ENCODE assay signal across 11 cellular contexts in the genomic region with DNA sequence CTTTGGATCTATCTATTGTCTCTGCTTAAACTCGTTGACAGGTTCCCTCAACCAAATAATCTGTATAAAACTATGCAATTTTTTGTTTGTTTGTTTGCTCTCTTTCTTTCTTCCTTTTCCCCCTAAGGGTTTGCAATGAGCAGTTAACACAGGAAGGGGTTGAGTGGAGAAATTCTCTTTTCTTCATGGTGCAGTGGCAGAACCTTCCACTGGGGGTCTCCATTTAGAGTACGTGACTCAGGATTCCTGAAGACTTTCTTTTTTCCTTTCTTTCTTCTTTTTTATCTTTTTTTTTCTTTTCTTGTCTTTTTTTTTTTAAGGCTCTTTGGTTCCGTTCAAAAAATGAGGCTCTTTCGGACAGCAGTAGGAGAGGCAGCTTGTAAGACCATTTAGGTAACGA. TPM values are rescaled to one million over a fixed set of nuclear protein-coding genes. Genes with fewer than 3 reads are reported as not detected.
A peak's percentile ranks its signal among the peaks of the same experiment; 100 is the strongest.
DNase-seq lines count a peak whose midpoint lies in the region; ATAC-seq and TF ChIP-seq lines count a peak whose summit lies in the region.
"Had no signal": no experiment of that assay in that cellular context is flagged by ENCODE, and none has a peak within 500 bp of the region (broad histone marks: within the 10 kb centered on the region; RNA-seq: fewer than 3 reads in every experiment).

No MANE protein-coding gene starts in this region.

- BruUV-seq in A673 (replicated peaks; lab: Mats Ljungman, UMichigan): no TSS peak

- POLR2A ChIA-PET in A673 (lab: Charles Lee; ENCODE audit: low non-redundant PET): no interaction called here

- H3K4me3 ChIP-seq in A673 (ENCODE audit: low read depth, low read length, poor library complexity, severe bottlenecking): no peak overlapping the region
- no peak overlapping the region for H3K4me3 ChIP-seq in H7 (ENCODE audit: insufficient read depth, low read depth, low read length)
- H3K4me3 ChIP-seq in RWPE2 (ENCODE audit: severe bottlenecking): no peak overlapping the region

- H3K9me3 ChIP-seq in A673 (ENCODE audit: low read depth, low read length, poor library complexity, severe bottlenecking) (no peaks in the 10 kb centered on the region), RWPE2 (ENCODE audit: severe bottlenecking) (no peaks in the 10 kb centered on the region)

- H3K27me3 ChIP-seq in A673 (replicated peaks; ENCODE audit: insufficient read depth, low read depth, low read length, poor library complexity): peaks cover 11% of the 10 kb centered on the region
- H3K27me3 ChIP-seq in H7 (ENCODE audit: control insufficient read depth, insufficient read depth, low read length): no peaks in the 10 kb centered on the region
- no peaks in the 10 kb centered on the region for H3K27me3 ChIP-seq in RWPE2 (ENCODE audit: insufficient read depth, poor library complexity, severe bottlenecking)

- H3K27ac ChIP-seq in A673 (ENCODE audit: low read depth, low read length, poor library complexity, severe bottlenecking) (no peak overlapping the region), RWPE2 (ENCODE audit: poor library complexity, severe bottlenecking) (no peak overlapping the region)
- H3K27ac ChIP-seq: parathyroid adenoma had no signal

- no peaks in the 10 kb centered on the region for H3K36me3 ChIP-seq in A673 (ENCODE audit: insufficient read depth, low read length, poor library complexity, severe bottlenecking)
- no peaks in the 10 kb centered on the region for H3K36me3 ChIP-seq in H7 (replicated peaks; ENCODE audit: control insufficient read depth, insufficient read depth, low read length)
- H3K36me3 ChIP-seq in RWPE2 (ENCODE audit: low read depth): no peaks in the 10 kb centered on the region

- intact Hi-C loops in A673 (cut with micrococcal nuclease; ENCODE audit: unreplicated experiment): no loop called here
- intact Hi-C loops in posterior cingulate gyrus (cut with DNase I): no loop called here

- DNase-seq in A673 (ENCODE audit: low spot score): peak; percentile 25
- DNase-seq in H7: peak; percentile 46
- DNase-seq in RWPE2 (ENCODE audit: low spot score): no peak
- DNase-seq in iPS-NIHi7 (ENCODE audit: extremely low spot score): peak; percentile 30
- no peak for DNase-seq in globus pallidus (ENCODE audit: low spot score)
- no peak for DNase-seq in posterior cingulate gyrus
- DNase-seq in epidermal melanocyte (ENCODE audit: insufficient read length, low spot score): no peak
- DNase-seq: CD4-positive, alpha-beta memory T cell; hypothalamus had no signal

- peak; percentile 56 for TF ChIP-seq CTCF in A673 (conservative IDR thresholded peaks at IDR 0.05; ENCODE audit: low read depth, low read length)
- TF ChIP-seq CTCF in RWPE2 (IDR thresholded peaks at IDR 0.05; ENCODE audit: poor library complexity, severe bottlenecking): peak; percentile 41

- H3K4me1 ChIP-seq in A673 (ENCODE audit: insufficient read depth, low read length, poor library complexity, severe bottlenecking): no peaks in the 10 kb centered on the region
- H3K4me1 ChIP-seq in RWPE2 (ENCODE audit: insufficient read depth, poor library complexity, severe bottlenecking): no peaks in the 10 kb centered on the region
- H3K4me1 ChIP-seq: parathyroid adenoma had no signal

- ATAC-seq in RWPE2 (ENCODE audit: low read depth): no peak
- no peak for ATAC-seq in HG02852 (IDR thresholded peaks at IDR 0.05; ENCODE audit: unreplicated experiment)

- CTCF ChIA-PET in A673 (lab: Charles Lee): no interaction called here

RNA-seq across cellular contexts. Expression of a gene that starts 19.5 kb away (rescaled TPM):
- 0.85 and 1.8 TPM in 2 replicates for total RNA-seq in A673 (2021)
- total RNA-seq in H7 (2014; rRNA removed; shearing (Covaris generic)): 0.14 and 3.9 TPM in 2 replicates
- total RNA-seq: CD4-positive, alpha-beta memory T cell had no signal

Comparison
In these comparisons a context has a peak if more than half of its experiments do, and no peak if none do; other contexts are left out.
1. DNase-seq: peak in A673 (single experiment), H7 (single experiment) and iPS-NIHi7 (single experiment); none in RWPE2 (single experiment), globus pallidus (single experiment), posterior cingulate gyrus (0 of 10) and epidermal melanocyte (single experiment).